ENCODE assay signal across 8 cellular contexts in genomic region chr11:44927174-44927661, GRCh38. TPM values are rescaled to one million over a fixed set of nuclear protein-coding genes. Genes with fewer than 3 reads are reported as not detected.
DNase-seq lines count a peak whose midpoint lies in the region; ATAC-seq and TF ChIP-seq lines count a peak whose summit lies in the region.

No MANE protein-coding gene starts in this region.

- intact Hi-C loops in Panc1 (cut with micrococcal nuclease; ENCODE audit: unreplicated experiment), result loop anchor here (1.0 kb wide), 1 partner anchor 178 kb away; no protein-coding TSS in a partner anchor

- H3K36me3 Mint-ChIP-seq in type B pancreatic cell, result peaks cover 5% of the 10 kb centered on the region

- DNase-seq in DMS 273 treated with DMSO at 0.1 percent for 48 hours (lab: John Stamatoyannopoulos, UW) (peak; percentile 33), HUDEP-2 (lab: John Stamatoyannopoulos, UW; ENCODE audit: unreplicated experiment in 76 of 76) (peak in 48 of 76 experiments; percentile 5 to 60 (median 32)), Panc1 (ENCODE audit: low read depth, low spot score) (peak; percentile 27), fibroblast of the conjunctiva (ENCODE audit: low read depth) (peak; percentile 53), omental fat pad (ENCODE audit: low spot score) (peak; percentile 46), type B pancreatic cell (ENCODE audit: extremely low spot score, unreplicated experiment) (peak; percentile 81), NOMO-1 (lab: John Stamatoyannopoulos, UW; ENCODE audit: unreplicated experiment in 2 of 2) (no peak)
- DNase-seq in activated T-helper 1 cell treated with anti-CD3 and anti-CD28 coated beads, Interleukin-2, amount 50 U/mL, for 16 hours (ENCODE audit: low read depth in 1 of 2, low spot score in 1 of 2), result peak; percentile 37 to 46

- POLR2A ChIA-PET in Panc1 (lab: Charles Lee), result no interaction called here

- in situ Hi-C loops in Panc1 (cut with HindIII; ENCODE audit: low pct_unique_long_range_greater_than_20kb, low sequenced_read_pairs), result no loop called here

- no peaks in the 10 kb centered on the region for H3K9me3 Mint-ChIP-seq in type B pancreatic cell

- no peaks in the 10 kb centered on the region for H3K36me3 ChIP-seq in Panc1 (ENCODE audit: control insufficient read depth, insufficient read depth, low read length)

- no peak overlapping the region for H3K4me3 Mint-ChIP-seq in type B pancreatic cell

- BruUV-seq in Panc1 (replicated peaks; lab: Mats Ljungman, UMichigan), result no TSS peak

- ATAC-seq in Panc1 (peak; percentile 88), omental fat pad (ENCODE audit: low FRiP score) (no peak)

- peaks cover 17% of the 10 kb centered on the region for H3K4me1 Mint-ChIP-seq in type B pancreatic cell (ENCODE audit: unreplicated experiment)

- peak overlapping the region; percentile 13 for H3K27ac Mint-ChIP-seq in type B pancreatic cell

- no peak overlapping the region for H3K27ac ChIP-seq in Panc1 (ENCODE audit: low read length)

- TF ChIP-seq CTCF in Panc1 (IDR thresholded peaks at IDR 0.05), result peak; percentile 96
- TF ChIP-seq CTCF in omental fat pad (IDR thresholded peaks at IDR 0.05), result peak in 1 of 3 donors; percentile 60
- TF ChIP-seq CTCF in type B pancreatic cell (conservative IDR thresholded peaks at IDR 0.05), result peak; percentile 95

- no peaks in the 10 kb centered on the region for H3K27me3 Mint-ChIP-seq in type B pancreatic cell

- no peaks in the 10 kb centered on the region for H3K27me3 ChIP-seq in Panc1 (ENCODE audit: control insufficient read depth, insufficient read depth, low read length)

- H3K4me1 ChIP-seq in Panc1 (ENCODE audit: control insufficient read depth, insufficient read depth, low read length), result peaks cover 17% of the 10 kb centered on the region

- CTCF ChIA-PET in Panc1 (lab: Charles Lee), result interaction anchor here (0.5 to 8.2 kb wide), 9 partner anchors 9 to 288 kb away, joined by 3 to 115 read pairs (median 3); no protein-coding TSS in a partner anchor

- H3K9me3 ChIP-seq in Panc1 (ENCODE audit: control insufficient read depth, insufficient read depth, low read depth, low read length), result no peaks in the 10 kb centered on the region

- peak overlapping the region in 1 of 2 experiments; percentile 20; a peak in 2 of 4 replicates for H3K4me3 ChIP-seq in Panc1 (ENCODE audit: low read depth in 2 of 2, low read length in 2 of 2)

RNA-seq across cellular contexts. Expression of gene TP53I11, which starts 23.5 kb away (rescaled TPM):
- total RNA-seq in Panc1 (2021; ENCODE audit: unreplicated experiment) (132 TPM), omental fat pad (100 to 1,000 TPM in 2 of 4 donors, 10 to 100 TPM in 2; 64.4 to 175 (median 99.1) TPM), type B pancreatic cell (ENCODE audit: low replicate concordance) (38.2 and 72.4 TPM in 2 replicates)
- 179 TPM for polyA plus RNA-seq in Panc1 (2012; ENCODE audit: insufficient read length)

Comparison
In these comparisons a context has a peak if more than half of its experiments do, and no peak if none do; other contexts are left out.
1. DNase-seq: peak in DMS 273 treated with DMSO at 0.1 percent for 48 hours (single experiment), HUDEP-2 (48 of 76), Panc1 (single experiment), activated T-helper 1 cell treated with anti-CD3 and anti-CD28 coated beads, Interleukin-2, amount 50 U/mL, for 16 hours (2 of 2), fibroblast of the conjunctiva (single experiment), omental fat pad (single experiment) and type B pancreatic cell (single experiment); none in NOMO-1 (0 of 2).